In the genomic region with DNA sequence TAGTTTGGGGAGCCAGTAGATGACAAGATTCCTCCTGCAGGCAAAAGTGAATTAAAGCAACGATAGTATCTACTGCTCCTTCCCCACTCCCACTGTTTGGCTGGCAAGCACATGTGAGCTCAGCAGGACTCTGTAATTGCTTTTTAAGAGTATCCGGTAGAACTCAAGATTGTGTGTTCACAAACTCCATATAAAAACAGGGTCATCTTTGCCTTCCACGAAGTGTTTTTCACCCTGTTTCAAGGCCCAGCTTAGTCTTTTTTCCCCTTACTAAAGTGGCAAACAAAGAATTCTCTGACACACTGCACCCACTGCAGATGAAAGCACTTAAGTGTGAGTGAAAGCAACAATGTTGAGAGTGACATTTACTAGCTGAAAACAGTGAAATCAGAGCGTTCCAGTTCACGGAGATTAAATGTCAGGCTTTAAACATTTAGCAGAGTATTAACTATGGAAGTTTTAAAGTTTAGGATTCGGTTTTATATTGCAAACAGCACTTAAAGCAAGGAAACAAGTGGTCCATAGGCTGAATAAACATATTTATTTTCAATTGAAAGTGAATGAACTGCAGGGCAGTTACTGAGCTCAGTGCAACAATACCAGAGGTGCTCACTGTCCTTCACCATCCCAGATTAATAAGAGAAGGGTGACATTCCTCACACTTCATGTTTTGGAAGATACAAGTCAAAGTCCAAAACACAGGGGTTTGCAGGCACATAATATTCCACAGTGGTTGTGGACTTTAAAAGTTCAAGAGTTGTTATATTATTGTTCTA, we compare ENCODE assay signal across 12 cellular contexts.
A peak's percentile ranks its signal among the peaks of the same experiment; 100 is the strongest.
DNase-seq lines count a peak whose midpoint lies in the region; ATAC-seq and TF ChIP-seq lines count a peak whose summit lies in the region.
"Had no signal": no experiment of that assay in that cellular context is flagged by ENCODE, and none has a peak within 500 bp of the region (broad histone marks: within the 10 kb centered on the region; RNA-seq: fewer than 3 reads in every experiment).

No MANE protein-coding gene starts in this region.

- no peaks in the 10 kb centered on the region for H3K27me3 ChIP-seq in aorta (ENCODE audit: control insufficient read depth in 1 of 2, insufficient read depth in 2 of 2, low read length in 1 of 2)
- H3K27me3 ChIP-seq: suprapubic skin had no signal

- H3K4me1 Mint-ChIP-seq in osteocyte (ENCODE audit: unreplicated experiment), result peaks cover 34% of the 10 kb centered on the region
- H3K4me1 Mint-ChIP-seq in activated T-helper 1 cell treated with anti-CD3 and anti-CD28 coated beads, Interleukin-12 subunit alpha, Interleukin-12 subunit beta, Interleukin-2, Interleukin-4 antibody, amounts not matched to agents 30 ng/mL and 10 ng/mL and 1 ng/mL, durations not matched to agents 14 hours and 24 hours and 36 hours (ENCODE audit: low read depth), result no peaks in the 10 kb centered on the region

- H3K27ac Mint-ChIP-seq in osteocyte (ENCODE audit: unreplicated experiment), result peak overlapping the region; percentile 87
- H3K27ac Mint-ChIP-seq in activated T-helper 1 cell treated with anti-CD3 and anti-CD28 coated beads, Interleukin-12 subunit alpha, Interleukin-12 subunit beta, Interleukin-2, Interleukin-4 antibody, amounts not matched to agents 30 ng/mL and 10 ng/mL and 1 ng/mL, durations not matched to agents 14 hours and 24 hours and 36 hours, result no peak overlapping the region
- H3K27ac Mint-ChIP-seq: activated naive CD8-positive, alpha-beta T cell had no signal

- peak overlapping the region; percentile 22 for H3K4me3 Mint-ChIP-seq in osteocyte (ENCODE audit: unreplicated experiment)
- H3K4me3 Mint-ChIP-seq in activated T-helper 1 cell treated with anti-CD3 and anti-CD28 coated beads, Interleukin-12 subunit alpha, Interleukin-12 subunit beta, Interleukin-2, Interleukin-4 antibody, amounts not matched to agents 30 ng/mL and 10 ng/mL and 1 ng/mL, durations not matched to agents 14 hours and 24 hours and 36 hours, result no peak overlapping the region
- H3K4me3 Mint-ChIP-seq: activated naive CD8-positive, alpha-beta T cell had no signal

- no peaks in the 10 kb centered on the region for H3K27me3 Mint-ChIP-seq in osteocyte (ENCODE audit: unreplicated experiment)
- H3K27me3 Mint-ChIP-seq in activated T-helper 1 cell treated with anti-CD3 and anti-CD28 coated beads, Interleukin-12 subunit alpha, Interleukin-12 subunit beta, Interleukin-2, Interleukin-4 antibody, amounts not matched to agents 30 ng/mL and 10 ng/mL and 1 ng/mL, durations not matched to agents 14 hours and 24 hours and 36 hours (ENCODE audit: insufficient read depth), result peaks cover 1% of the 10 kb centered on the region
- H3K27me3 Mint-ChIP-seq: activated naive CD8-positive, alpha-beta T cell had no signal

- ATAC-seq in aorta (ENCODE audit: low FRiP score) (no peak), GM21526 (IDR thresholded peaks at IDR 0.05; ENCODE audit: low FRiP score, unreplicated experiment) (no peak)

- H3K4me3 ChIP-seq in fibroblast of pulmonary artery (replicated peaks; ENCODE audit: low read depth, low read length) (no peak overlapping the region), aorta (ENCODE audit: low read length in 2 of 2) (no peak overlapping the region)
- H3K4me3 ChIP-seq: skin epidermis, suprapubic skin had no signal

- 2 to 5% methylated on average over 6 of the region's 6 CpGs for WGBS in aorta, 2 donors

- H3K9me3 ChIP-seq in aorta (ENCODE audit: control insufficient read depth, low read length), result no peaks in the 10 kb centered on the region
- H3K9me3 ChIP-seq: suprapubic skin had no signal

- H3K27ac ChIP-seq in aorta (ENCODE audit: low read depth in 1 of 2, low read length in 2 of 2), result no peak overlapping the region
- H3K27ac ChIP-seq: suprapubic skin had no signal

- DNase-seq in DMS 273 (lab: John Stamatoyannopoulos, UW; ENCODE audit: unreplicated experiment) (peak; percentile 64), fibroblast of pulmonary artery (ENCODE audit: low read depth) (peak; percentile 35), osteocyte (ENCODE audit: extremely low spot score, unreplicated experiment) (no peak), aorta (no peak), cerebellar nuclear complex (lab: John Stamatoyannopoulos, UW) (no peak)
- no peak for DNase-seq in activated T-helper 1 cell treated with anti-CD3 and anti-CD28 coated beads, Interleukin-12 subunit alpha, Interleukin-12 subunit beta, Interleukin-2, Interleukin-4 antibody, amounts not matched to agents 30 ng/mL and 10 ng/mL and 1 ng/mL, durations not matched to agents 14 hours and 24 hours and 36 hours (ENCODE audit: low spot score)
- DNase-seq: NCI-H2171 treated with DMSO at 0.1 percent for 48 hours had no signal

- no peaks in the 10 kb centered on the region for H3K36me3 Mint-ChIP-seq in osteocyte (ENCODE audit: unreplicated experiment)
- H3K36me3 Mint-ChIP-seq in activated T-helper 1 cell treated with anti-CD3 and anti-CD28 coated beads, Interleukin-12 subunit alpha, Interleukin-12 subunit beta, Interleukin-2, Interleukin-4 antibody, amounts not matched to agents 30 ng/mL and 10 ng/mL and 1 ng/mL, durations not matched to agents 14 hours and 24 hours and 36 hours (ENCODE audit: low read depth), result no peaks in the 10 kb centered on the region

- intact Hi-C loops in aorta (cut with DNase I), result no loop called here
- intact Hi-C loops in activated T-helper 1 cell treated with anti-CD3 and anti-CD28 coated beads, Interleukin-12 subunit alpha, Interleukin-12 subunit beta, Interleukin-2, Interleukin-4 antibody, amounts not matched to agents 30 ng/mL and 10 ng/mL and 1 ng/mL, durations not matched to agents 14 hours and 24 hours and 36 hours (cut with micrococcal nuclease), result no loop called here

- H3K36me3 ChIP-seq in aorta (ENCODE audit: control insufficient read depth in 1 of 2, insufficient read depth in 2 of 2, low read length in 1 of 2), result no peaks in the 10 kb centered on the region
- H3K36me3 ChIP-seq: suprapubic skin had no signal

- H3K9me3 Mint-ChIP-seq in osteocyte (ENCODE audit: unreplicated experiment), result no peaks in the 10 kb centered on the region
- no peaks in the 10 kb centered on the region for H3K9me3 Mint-ChIP-seq in activated T-helper 1 cell treated with anti-CD3 and anti-CD28 coated beads, Interleukin-12 subunit alpha, Interleukin-12 subunit beta, Interleukin-2, Interleukin-4 antibody, amounts not matched to agents 30 ng/mL and 10 ng/mL and 1 ng/mL, durations not matched to agents 14 hours and 24 hours and 36 hours

- TF ChIP-seq CTCF in fibroblast of pulmonary artery (IDR thresholded peaks at IDR 0.05; ENCODE audit: low read length, missing control alignments) (no peak), osteocyte (IDR thresholded peaks at IDR 0.05) (no peak)

- peaks cover 0 to 2% of the 10 kb centered on the region in 2 donors for H3K4me1 ChIP-seq in aorta (ENCODE audit: control insufficient read depth in 1 of 2, insufficient read depth in 2 of 2, low read length in 2 of 2)

TF ChIP-seq in PFSK-1, 5 proteins besides CTCF, POLR2A, EP300 and RAD21:
- TF ChIP-seq FOXP2 (optimal IDR thresholded peaks at IDR 0.05; ENCODE audit: borderline replicate concordance, extremely low read depth, extremely low read length, insufficient read depth), result no peak
- peak; percentile 78; the same call in 1 of the 2 replicates for TF ChIP-seq SIN3A (IDR thresholded peaks at IDR 0.05; ENCODE audit: borderline replicate concordance, insufficient read depth, low read length)
- TF ChIP-seq, protein P1, sequence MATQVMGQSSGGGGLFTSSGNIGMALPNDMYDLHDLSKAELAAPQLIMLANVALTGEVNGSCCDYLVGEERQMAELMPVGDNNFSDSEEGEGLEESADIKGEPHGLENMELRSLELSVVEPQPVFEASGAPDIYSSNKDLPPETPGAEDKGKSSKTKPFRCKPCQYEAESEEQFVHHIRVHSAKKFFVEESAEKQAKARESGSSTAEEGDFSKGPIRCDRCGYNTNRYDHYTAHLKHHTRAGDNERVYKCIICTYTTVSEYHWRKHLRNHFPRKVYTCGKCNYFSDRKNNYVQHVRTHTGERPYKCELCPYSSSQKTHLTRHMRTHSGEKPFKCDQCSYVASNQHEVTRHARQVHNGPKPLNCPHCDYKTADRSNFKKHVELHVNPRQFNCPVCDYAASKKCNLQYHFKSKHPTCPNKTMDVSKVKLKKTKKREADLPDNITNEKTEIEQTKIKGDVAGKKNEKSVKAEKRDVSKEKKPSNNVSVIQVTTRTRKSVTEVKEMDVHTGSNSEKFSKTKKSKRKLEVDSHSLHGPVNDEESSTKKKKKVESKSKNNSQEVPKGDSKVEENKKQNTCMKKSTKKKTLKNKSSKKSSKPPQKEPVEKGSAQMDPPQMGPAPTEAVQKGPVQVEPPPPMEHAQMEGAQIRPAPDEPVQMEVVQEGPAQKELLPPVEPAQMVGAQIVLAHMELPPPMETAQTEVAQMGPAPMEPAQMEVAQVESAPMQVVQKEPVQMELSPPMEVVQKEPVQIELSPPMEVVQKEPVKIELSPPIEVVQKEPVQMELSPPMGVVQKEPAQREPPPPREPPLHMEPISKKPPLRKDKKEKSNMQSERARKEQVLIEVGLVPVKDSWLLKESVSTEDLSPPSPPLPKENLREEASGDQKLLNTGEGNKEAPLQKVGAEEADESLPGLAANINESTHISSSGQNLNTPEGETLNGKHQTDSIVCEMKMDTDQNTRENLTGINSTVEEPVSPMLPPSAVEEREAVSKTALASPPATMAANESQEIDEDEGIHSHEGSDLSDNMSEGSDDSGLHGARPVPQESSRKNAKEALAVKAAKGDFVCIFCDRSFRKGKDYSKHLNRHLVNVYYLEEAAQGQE (IDR thresholded peaks at IDR 0.05; ENCODE audit: insufficient read depth in 1 of 2, low read depth in 2 of 2, low read length in 2 of 2), result no peak; a peak in 1 of 4 replicates
- peak; percentile 23; the same call in 1 of the 2 replicates for TF ChIP-seq POLR2AphosphoS5 (IDR thresholded peaks at IDR 0.05; ENCODE audit: low read depth, low read length)
- TF ChIP-seq TAF1 (IDR thresholded peaks at IDR 0.05; ENCODE audit: borderline replicate concordance, insufficient read depth, low read length), result peak; percentile 58; the same call in 1 of the 2 replicates

Comparison
In these comparisons a context has a peak if more than half of its experiments do, and no peak if none do; other contexts are left out.
1. DNase-seq: peak in DMS 273 (single experiment) and fibroblast of pulmonary artery (single experiment); none in osteocyte (single experiment), aorta (0 of 2), cerebellar nuclear complex (0 of 2) and activated T-helper 1 cell treated with anti-CD3 and anti-CD28 coated beads, Interleukin-12 subunit alpha, Interleukin-12 subunit beta, Interleukin-2, Interleukin-4 antibody, amounts not matched to agents 30 ng/mL and 10 ng/mL and 1 ng/mL, durations not matched to agents 14 hours and 24 hours and 36 hours (single experiment).